ENCODE assay signal across 1 cellular context in the genomic region with DNA sequence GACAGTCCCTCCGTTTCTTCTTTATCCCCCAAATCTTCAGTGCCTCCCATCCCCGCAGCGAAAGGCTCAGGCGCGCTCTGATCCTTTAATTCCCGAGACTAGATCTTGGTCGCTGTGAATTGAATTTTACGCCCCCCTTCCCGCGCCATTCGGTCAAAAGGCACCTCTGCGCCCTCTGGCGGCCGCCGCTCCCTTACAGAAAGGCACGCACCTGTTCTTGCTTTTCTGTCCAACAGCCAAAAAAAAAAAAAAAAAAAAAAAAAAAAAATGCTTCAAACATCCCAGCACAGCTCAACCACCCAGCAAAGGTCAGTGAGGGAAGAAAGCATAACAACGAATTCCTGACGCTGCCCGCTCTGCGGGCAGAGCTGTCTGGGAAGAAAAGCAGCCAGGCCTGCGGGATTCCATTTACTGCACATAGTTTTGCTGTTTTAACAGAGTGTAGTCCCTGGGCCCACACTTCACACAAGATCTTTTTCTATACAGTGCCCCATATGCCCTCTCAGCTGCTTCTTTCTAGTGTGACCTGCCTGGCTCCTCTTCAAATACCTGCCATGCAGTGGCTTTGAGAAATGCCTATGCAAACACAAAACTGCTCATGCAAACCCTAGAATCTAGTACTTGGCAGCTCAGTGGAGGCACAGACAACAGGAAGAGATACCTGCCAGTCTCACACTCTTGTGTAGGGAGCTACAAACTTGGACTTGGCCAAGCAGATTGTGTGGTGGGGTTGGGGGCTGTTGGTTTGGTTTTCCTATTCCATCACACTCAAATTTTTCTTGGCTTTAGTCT.
TF ChIP-seq lines count a peak whose summit lies in the region.

No MANE protein-coding gene starts in this region.

TF ChIP-seq in HepG2, 621 proteins besides CTCF, POLR2A, EP300 and RAD21 (continued from another document):
- TF ChIP-seq, protein P1, sequence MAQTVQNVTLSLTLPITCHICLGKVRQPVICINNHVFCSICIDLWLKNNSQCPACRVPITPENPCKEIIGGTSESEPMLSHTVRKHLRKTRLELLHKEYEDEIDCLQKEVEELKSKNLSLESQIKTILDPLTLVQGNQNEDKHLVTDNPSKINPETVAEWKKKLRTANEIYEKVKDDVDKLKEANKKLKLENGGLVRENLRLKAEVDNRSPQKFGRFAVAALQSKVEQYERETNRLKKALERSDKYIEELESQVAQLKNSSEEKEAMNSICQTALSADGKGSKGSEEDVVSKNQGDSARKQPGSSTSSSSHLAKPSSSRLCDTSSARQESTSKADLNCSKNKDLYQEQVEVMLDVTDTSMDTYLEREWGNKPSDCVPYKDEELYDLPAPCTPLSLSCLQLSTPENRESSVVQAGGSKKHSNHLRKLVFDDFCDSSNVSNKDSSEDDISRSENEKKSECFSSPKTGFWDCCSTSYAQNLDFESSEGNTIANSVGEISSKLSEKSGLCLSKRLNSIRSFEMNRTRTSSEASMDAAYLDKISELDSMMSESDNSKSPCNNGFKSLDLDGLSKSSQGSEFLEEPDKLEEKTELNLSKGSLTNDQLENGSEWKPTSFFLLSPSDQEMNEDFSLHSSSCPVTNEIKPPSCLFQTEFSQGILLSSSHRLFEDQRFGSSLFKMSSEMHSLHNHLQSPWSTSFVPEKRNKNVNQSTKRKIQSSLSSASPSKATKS (CRISPR knock-in tag; IDR thresholded peaks at IDR 0.05) = no peak
- TF ChIP-seq, protein P2, sequence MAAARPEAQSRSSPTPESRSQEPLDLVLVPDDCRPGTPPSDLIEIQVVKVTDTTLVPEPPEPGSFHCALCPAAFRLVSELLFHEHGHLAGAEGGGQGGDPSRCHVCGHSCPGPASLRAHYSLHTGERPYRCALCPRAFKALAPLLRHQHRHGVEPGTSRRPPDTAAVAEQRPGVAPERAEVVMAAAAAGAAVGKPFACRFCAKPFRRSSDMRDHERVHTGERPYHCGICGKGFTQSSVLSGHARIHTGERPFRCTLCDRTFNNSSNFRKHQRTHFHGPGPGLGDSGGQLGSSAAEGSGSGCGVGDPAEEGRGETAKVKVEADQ (CRISPR knock-in tag; IDR thresholded peaks at IDR 0.05; ENCODE audit: borderline replicate concordance) = no peak
- TF ChIP-seq, protein P3, sequence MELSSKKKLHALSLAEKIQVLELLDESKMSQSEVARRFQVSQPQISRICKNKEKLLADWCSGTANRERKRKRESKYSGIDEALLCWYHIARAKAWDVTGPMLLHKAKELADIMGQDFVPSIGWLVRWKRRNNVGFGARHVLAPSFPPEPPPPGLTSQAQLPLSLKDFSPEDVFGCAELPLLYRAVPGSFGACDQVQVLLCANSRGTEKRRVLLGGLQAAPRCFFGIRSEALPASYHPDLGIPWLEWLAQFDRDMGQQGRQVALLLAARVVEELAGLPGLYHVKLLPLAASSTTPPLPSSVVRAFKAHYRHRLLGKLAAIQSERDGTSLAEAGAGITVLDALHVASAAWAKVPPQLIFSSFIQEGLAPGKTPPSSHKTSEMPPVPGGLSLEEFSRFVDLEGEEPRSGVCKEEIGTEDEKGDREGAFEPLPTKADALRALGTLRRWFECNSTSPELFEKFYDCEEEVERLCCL (CRISPR knock-in tag; IDR thresholded peaks at IDR 0.05; ENCODE audit: borderline replicate concordance) = no peak
- TF ChIP-seq KDM5A (IDR thresholded peaks at IDR 0.05; ENCODE audit: borderline replicate concordance, low read length) (no peak), STAG1 (CRISPR knock-in tag; IDR thresholded peaks at IDR 0.05) (peak; percentile 50), NFIB (CRISPR knock-in tag; IDR thresholded peaks at IDR 0.05; ENCODE audit: borderline replicate concordance) (no peak), NR2F6 (IDR thresholded peaks at IDR 0.05) (no peak; the same call in 1 of the 2 replicates), NR2F6 (CRISPR knock-in tag; IDR thresholded peaks at IDR 0.05) (0 out of 2 replicates have a peak, but pooled peaks have one; percentile 11), ZSCAN12 (CRISPR knock-in tag; IDR thresholded peaks at IDR 0.05) (no peak), ZNF607 (CRISPR knock-in tag; IDR thresholded peaks at IDR 0.05; ENCODE audit: borderline replicate concordance) (no peak; the same call in 1 of the 2 replicates), BORCS8-MEF2B (CRISPR knock-in tag; IDR thresholded peaks at IDR 0.05) (no peak), ZNF510 (CRISPR knock-in tag; IDR thresholded peaks at IDR 0.05; ENCODE audit: low read depth) (no peak), SIX4 (CRISPR knock-in tag; IDR thresholded peaks at IDR 0.05) (no peak), SNAPC2 (CRISPR knock-in tag; IDR thresholded peaks at IDR 0.05) (peak; percentile 54; the same call in 1 of the 2 replicates), ZFX (CRISPR knock-in tag; IDR thresholded peaks at IDR 0.05; ENCODE audit: low read depth) (no peak), ZC3H4 (CRISPR knock-in tag; IDR thresholded peaks at IDR 0.05; ENCODE audit: borderline replicate concordance) (no peak), DR1 (CRISPR knock-in tag; IDR thresholded peaks at IDR 0.05) (no peak), SPEN (CRISPR knock-in tag; IDR thresholded peaks at IDR 0.05; ENCODE audit: low read depth) (no peak), SOX6 (IDR thresholded peaks at IDR 0.05) (no peak), SOX6 (CRISPR knock-in tag; IDR thresholded peaks at IDR 0.05) (peak; percentile 39), POGZ (CRISPR knock-in tag; IDR thresholded peaks at IDR 0.05) (0 out of 2 replicates have a peak, but pooled peaks have one; percentile 45), PCBP1 (IDR thresholded peaks at IDR 0.05; ENCODE audit: borderline replicate concordance, low read depth, low read length) (0 out of 2 replicates have a peak, but pooled peaks have one; percentile 11), HOXA3 (CRISPR knock-in tag; IDR thresholded peaks at IDR 0.05) (no peak)
- TF ChIP-seq, protein P4, sequence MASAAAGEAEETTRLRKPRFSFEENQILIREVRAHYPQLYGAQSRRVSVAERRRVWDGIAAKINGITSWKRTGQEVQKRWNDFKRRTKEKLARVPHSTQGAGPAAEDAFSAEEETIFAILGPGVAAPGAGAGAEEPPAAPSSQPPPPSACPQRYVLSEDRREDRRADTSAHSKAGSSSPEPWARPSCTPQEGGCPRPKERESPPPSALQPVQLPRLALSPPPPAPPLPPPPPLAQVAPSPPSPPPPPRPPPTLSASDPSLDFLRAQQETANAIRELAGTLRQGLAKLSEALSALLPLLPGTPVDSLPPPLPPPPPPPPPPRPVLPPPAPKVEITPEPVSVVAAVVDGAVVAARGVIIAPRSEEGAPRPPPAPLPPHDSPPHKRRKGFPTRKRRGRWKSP (CRISPR knock-in tag; IDR thresholded peaks at IDR 0.05) = 0 out of 2 replicates have a peak, but pooled peaks have one; percentile 19
- TF ChIP-seq, protein P5, sequence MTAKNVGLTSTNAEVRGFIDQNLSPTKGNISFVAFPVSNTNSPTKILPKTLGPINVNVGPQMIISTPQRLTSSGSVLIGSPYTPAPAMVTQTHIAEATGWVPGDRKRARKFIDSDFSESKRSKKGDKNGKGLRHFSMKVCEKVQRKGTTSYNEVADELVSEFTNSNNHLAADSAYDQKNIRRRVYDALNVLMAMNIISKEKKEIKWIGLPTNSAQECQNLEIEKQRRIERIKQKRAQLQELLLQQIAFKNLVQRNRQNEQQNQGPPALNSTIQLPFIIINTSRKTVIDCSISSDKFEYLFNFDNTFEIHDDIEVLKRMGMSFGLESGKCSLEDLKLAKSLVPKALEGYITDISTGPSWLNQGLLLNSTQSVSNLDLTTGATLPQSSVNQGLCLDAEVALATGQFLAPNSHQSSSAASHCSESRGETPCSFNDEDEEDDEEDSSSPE (CRISPR knock-in tag; IDR thresholded peaks at IDR 0.05) = peak; percentile 40; the same call in 1 of the 2 replicates
- TF ChIP-seq, protein P6, sequence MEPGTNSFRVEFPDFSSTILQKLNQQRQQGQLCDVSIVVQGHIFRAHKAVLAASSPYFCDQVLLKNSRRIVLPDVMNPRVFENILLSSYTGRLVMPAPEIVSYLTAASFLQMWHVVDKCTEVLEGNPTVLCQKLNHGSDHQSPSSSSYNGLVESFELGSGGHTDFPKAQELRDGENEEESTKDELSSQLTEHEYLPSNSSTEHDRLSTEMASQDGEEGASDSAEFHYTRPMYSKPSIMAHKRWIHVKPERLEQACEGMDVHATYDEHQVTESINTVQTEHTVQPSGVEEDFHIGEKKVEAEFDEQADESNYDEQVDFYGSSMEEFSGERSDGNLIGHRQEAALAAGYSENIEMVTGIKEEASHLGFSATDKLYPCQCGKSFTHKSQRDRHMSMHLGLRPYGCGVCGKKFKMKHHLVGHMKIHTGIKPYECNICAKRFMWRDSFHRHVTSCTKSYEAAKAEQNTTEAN (CRISPR knock-in tag; conservative IDR thresholded peaks at IDR 0.05) = no peak
- TF ChIP-seq, protein P7, sequence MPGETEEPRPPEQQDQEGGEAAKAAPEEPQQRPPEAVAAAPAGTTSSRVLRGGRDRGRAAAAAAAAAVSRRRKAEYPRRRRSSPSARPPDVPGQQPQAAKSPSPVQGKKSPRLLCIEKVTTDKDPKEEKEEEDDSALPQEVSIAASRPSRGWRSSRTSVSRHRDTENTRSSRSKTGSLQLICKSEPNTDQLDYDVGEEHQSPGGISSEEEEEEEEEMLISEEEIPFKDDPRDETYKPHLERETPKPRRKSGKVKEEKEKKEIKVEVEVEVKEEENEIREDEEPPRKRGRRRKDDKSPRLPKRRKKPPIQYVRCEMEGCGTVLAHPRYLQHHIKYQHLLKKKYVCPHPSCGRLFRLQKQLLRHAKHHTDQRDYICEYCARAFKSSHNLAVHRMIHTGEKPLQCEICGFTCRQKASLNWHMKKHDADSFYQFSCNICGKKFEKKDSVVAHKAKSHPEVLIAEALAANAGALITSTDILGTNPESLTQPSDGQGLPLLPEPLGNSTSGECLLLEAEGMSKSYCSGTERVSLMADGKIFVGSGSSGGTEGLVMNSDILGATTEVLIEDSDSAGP (CRISPR knock-in tag; IDR thresholded peaks at IDR 0.05; ENCODE audit: borderline replicate concordance) = peak; percentile 46
- TF ChIP-seq, protein P8, sequence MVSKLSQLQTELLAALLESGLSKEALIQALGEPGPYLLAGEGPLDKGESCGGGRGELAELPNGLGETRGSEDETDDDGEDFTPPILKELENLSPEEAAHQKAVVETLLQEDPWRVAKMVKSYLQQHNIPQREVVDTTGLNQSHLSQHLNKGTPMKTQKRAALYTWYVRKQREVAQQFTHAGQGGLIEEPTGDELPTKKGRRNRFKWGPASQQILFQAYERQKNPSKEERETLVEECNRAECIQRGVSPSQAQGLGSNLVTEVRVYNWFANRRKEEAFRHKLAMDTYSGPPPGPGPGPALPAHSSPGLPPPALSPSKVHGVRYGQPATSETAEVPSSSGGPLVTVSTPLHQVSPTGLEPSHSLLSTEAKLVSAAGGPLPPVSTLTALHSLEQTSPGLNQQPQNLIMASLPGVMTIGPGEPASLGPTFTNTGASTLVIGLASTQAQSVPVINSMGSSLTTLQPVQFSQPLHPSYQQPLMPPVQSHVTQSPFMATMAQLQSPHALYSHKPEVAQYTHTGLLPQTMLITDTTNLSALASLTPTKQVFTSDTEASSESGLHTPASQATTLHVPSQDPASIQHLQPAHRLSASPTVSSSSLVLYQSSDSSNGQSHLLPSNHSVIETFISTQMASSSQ (IDR thresholded peaks at IDR 0.05; ENCODE audit: low read depth) = 0 out of 2 replicates have a peak, but pooled peaks have one; percentile 36
- TF ChIP-seq, protein P8 (CRISPR knock-in tag; IDR thresholded peaks at IDR 0.05; ENCODE audit: borderline replicate concordance) = no peak
TF ChIP-seq in HepG2: peak in this region for 43.
